In genomic region chr22:46163498-46163897, GRCh38 we compare ENCODE assay signal across 24 cellular contexts.
"Had no signal": no experiment of that assay in that cellular context is flagged by ENCODE, and none has a peak within 500 bp of the region (broad histone marks: within the 10 kb centered on the region; RNA-seq: fewer than 3 reads in every experiment).

No MANE protein-coding gene starts in this region.

- H3K27ac ChIP-seq: adrenal gland, parathyroid adenoma, sigmoid colon, thoracic aorta had no signal

- H3K27ac Mint-ChIP-seq: activated naive CD8-positive, alpha-beta T cell; activated T-helper 2 cell treated with anti-CD3 and anti-CD28 coated beads, Interferon-gamma antibody, Interleukin-2, Interleukin-4, amounts not matched to agents 10 μg/mL and 5 μg/mL and 100 μg/mL, durations not matched to agents 14 hours and 24 hours and 36 hours; natural killer cell had no signal

- H3K9me3 Mint-ChIP-seq: activated T-cell treated with anti-CD3 and anti-CD28 coated beads, Interleukin-2, amount 50 U/mL, for 4 hours; activated T-helper 2 cell treated with anti-CD3 and anti-CD28 coated beads, Interferon-gamma antibody, Interleukin-2, Interleukin-4, amounts not matched to agents 10 μg/mL and 5 μg/mL and 100 μg/mL, durations not matched to agents 14 hours and 24 hours and 36 hours; natural killer cell had no signal

- H3K4me3 ChIP-seq: adrenal gland, sigmoid colon, thoracic aorta had no signal

- H3K36me3 Mint-ChIP-seq: natural killer cell had no signal

- ATAC-seq: activated T-cell treated with anti-CD3 and anti-CD28 coated beads, Interleukin-2, amount 50 U/mL, for 4 hours had no signal

- H3K27me3 ChIP-seq: adrenal gland, sigmoid colon had no signal

- H3K4me1 ChIP-seq: parathyroid adenoma, sigmoid colon had no signal

- H3K27me3 Mint-ChIP-seq: activated naive CD8-positive, alpha-beta T cell had no signal

- H3K36me3 ChIP-seq: sigmoid colon had no signal

- DNase-seq: activated CD4-positive, alpha-beta T cell treated with anti-CD3 and anti-CD28 coated beads for 4 hours; activated CD4-positive, alpha-beta T cell treated with anti-CD3 and anti-CD28 coated beads, Interleukin-2, amount 50 U/mL, for 48 hours; activated CD4-positive, CD25-positive, alpha-beta regulatory T cell; activated CD8-positive, alpha-beta memory T cell treated with anti-CD3 and anti-CD28 coated beads, Interleukin-2, amount 50 U/mL, for 48 hours; activated naive CD4-positive, alpha-beta T cell; activated T-cell treated with anti-CD3 and anti-CD28 coated beads, Interleukin-2, amount 50 U/mL, for 4 hours; central memory CD4-positive, alpha-beta T cell; dermis blood vessel endothelial cell; effector CD8-positive, alpha-beta T cell; erythroblast; foreskin fibroblast; mammary epithelial cell; midbrain; natural killer cell; sigmoid colon; stimulated activated CD4-positive, alpha-beta T cell treated with anti-CD3 and anti-CD28 coated beads, Interleukin-2, amount 100 ng/mL, for 48 hours; stimulated activated naive CD4-positive, alpha-beta T cell treated with Interleukin-2 at 50 U/mL for 16 hours; T-helper 1 cell; T-helper 9 cell had no signal

- H3K9me3 ChIP-seq: adrenal gland, sigmoid colon, thoracic aorta had no signal

- H3K4me3 Mint-ChIP-seq: activated naive CD8-positive, alpha-beta T cell; activated T-cell treated with anti-CD3 and anti-CD28 coated beads, Interleukin-2, amount 50 U/mL, for 4 hours; natural killer cell had no signal
